In the genomic region with DNA sequence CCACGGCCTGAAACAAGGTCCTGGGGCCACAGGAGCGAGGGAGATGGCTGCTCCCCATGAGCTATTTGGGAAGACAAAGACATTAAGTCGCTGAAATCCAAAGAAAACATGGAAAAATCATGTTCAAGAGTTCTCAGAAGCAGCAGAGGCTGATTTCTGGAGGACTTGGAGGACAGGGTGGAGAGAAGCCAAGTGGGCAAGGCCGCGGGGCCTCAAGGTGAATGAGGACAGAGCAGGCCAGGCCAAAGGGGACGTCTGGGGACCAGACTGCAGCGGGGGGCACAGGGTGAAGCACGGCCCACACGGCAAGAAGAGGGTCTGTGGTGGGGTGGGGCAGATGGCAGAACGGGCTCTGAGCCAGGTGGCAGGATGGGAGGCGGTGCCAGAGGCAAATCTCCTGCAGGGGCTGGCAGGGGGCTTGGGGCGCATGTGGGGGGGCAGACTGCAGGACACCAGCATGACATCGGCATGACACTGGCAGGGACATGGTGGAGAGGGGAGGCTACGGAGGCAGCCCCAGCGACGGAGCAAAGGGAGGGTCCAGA, we compare ENCODE assay signal across 1 cellular context.
TF ChIP-seq lines count a peak whose summit lies in the region.

No MANE protein-coding gene starts in this region.

TF ChIP-seq in GM23338, 12 proteins besides CTCF, POLR2A, EP300 and RAD21 (continued from another document):
- TF ChIP-seq, protein P1, sequence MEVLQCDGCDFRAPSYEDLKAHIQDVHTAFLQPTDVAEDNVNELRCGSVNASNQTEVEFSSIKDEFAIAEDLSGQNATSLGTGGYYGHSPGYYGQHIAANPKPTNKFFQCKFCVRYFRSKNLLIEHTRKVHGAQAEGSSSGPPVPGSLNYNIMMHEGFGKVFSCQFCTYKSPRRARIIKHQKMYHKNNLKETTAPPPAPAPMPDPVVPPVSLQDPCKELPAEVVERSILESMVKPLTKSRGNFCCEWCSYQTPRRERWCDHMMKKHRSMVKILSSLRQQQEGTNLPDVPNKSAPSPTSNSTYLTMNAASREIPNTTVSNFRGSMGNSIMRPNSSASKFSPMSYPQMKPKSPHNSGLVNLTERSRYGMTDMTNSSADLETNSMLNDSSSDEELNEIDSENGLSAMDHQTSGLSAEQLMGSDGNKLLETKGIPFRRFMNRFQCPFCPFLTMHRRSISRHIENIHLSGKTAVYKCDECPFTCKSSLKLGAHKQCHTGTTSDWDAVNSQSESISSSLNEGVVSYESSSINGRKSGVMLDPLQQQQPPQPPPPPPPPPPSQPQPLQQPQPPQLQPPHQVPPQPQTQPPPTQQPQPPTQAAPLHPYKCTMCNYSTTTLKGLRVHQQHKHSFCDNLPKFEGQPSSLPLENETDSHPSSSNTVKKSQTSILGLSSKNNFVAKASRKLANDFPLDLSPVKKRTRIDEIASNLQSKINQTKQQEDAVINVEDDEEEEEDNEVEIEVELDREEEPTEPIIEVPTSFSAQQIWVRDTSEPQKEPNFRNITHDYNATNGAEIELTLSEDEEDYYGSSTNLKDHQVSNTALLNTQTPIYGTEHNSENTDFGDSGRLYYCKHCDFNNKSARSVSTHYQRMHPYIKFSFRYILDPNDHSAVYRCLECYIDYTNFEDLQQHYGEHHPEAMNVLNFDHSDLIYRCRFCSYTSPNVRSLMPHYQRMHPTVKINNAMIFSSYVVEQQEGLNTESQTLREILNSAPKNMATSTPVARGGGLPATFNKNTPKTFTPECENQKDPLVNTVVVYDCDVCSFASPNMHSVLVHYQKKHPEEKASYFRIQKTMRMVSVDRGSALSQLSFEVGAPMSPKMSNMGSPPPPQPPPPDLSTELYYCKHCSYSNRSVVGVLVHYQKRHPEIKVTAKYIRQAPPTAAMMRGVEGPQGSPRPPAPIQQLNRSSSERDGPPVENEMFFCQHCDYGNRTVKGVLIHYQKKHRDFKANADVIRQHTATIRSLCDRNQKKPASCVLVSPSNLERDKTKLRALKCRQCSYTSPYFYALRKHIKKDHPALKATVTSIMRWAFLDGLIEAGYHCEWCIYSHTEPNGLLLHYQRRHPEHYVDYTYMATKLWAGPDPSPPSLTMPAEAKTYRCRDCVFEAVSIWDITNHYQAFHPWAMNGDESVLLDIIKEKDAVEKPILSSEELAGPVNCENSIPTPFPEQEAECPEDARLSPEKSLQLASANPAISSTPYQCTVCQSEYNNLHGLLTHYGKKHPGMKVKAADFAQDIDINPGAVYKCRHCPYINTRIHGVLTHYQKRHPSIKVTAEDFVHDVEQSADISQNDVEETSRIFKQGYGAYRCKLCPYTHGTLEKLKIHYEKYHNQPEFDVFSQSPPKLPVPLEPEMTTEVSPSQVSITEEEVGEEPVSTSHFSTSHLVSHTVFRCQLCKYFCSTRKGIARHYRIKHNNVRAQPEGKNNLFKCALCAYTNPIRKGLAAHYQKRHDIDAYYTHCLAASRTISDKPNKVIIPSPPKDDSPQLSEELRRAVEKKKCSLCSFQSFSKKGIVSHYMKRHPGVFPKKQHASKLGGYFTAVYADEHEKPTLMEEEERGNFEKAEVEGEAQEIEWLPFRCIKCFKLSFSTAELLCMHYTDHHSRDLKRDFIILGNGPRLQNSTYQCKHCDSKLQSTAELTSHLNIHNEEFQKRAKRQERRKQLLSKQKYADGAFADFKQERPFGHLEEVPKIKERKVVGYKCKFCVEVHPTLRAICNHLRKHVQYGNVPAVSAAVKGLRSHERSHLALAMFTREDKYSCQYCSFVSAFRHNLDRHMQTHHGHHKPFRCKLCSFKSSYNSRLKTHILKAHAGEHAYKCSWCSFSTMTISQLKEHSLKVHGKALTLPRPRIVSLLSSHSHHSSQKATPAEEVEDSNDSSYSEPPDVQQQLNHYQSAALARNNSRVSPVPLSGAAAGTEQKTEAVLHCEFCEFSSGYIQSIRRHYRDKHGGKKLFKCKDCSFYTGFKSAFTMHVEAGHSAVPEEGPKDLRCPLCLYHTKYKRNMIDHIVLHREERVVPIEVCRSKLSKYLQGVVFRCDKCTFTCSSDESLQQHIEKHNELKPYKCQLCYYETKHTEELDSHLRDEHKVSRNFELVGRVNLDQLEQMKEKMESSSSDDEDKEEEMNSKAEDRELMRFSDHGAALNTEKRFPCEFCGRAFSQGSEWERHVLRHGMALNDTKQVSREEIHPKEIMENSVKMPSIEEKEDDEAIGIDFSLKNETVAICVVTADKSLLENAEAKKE (CRISPR knock-in tag; IDR thresholded peaks at IDR 0.05), result no peak
- TF ChIP-seq JUNB (IDR thresholded peaks at IDR 0.05; ENCODE audit: unreplicated experiment), result no peak
